In the genomic region with DNA sequence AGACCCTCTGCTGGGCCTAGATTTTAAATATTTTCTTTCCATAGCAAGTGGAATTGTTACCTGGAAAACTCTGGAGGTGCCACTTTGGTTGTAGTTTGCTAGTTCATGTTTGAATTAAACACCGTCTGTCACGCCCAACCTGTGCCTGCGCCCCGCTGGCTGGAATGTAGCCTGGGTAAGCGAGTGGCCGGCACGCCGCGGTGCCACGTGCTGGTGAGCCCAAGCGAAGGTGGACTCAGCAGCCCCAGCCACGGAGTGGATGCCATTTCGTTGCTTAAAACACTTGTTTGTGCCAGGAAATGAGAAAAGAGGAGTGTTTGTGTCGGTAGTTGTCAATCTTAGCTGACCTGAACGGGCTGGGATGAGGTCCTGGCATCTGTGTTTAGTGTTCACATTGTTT, we compare ENCODE assay signal across 12 cellular contexts. TPM values are rescaled to one million over a fixed set of nuclear protein-coding genes. Genes with fewer than 3 reads are reported as not detected.
DNase-seq lines count a peak whose midpoint lies in the region; ATAC-seq and TF ChIP-seq lines count a peak whose summit lies in the region.
"Had no signal": no experiment of that assay in that cellular context is flagged by ENCODE, and none has a peak within 500 bp of the region (broad histone marks: within the 10 kb centered on the region; RNA-seq: fewer than 3 reads in every experiment).

No MANE protein-coding gene starts in this region.

- H3K27ac ChIP-seq in SK-N-MC (no peak overlapping the region), gastrocnemius medialis (peak overlapping the region; percentile 94 to 97 (median 95))
- H3K27ac ChIP-seq: colonic mucosa had no signal

- peaks cover 70 to 73% of the 10 kb centered on the region in 2 donors for H3K4me1 ChIP-seq in gastrocnemius medialis

- POLR2A ChIA-PET in activated CD4-positive, alpha-beta T cell treated with anti-CD3 and anti-CD28 coated beads, Interleukin-2, amount 10 ng/mL, durations not matched to agents 7 days and 5 days (lab: Charles Lee): no interaction called here

- peaks cover 4% of the 10 kb centered on the region for H3K36me3 Mint-ChIP-seq in activated CD4-positive, alpha-beta T cell treated with anti-CD3 and anti-CD28 coated beads, Interleukin-2, amount 10 ng/mL, durations not matched to agents 7 days and 5 days (ENCODE audit: low read depth)
- peaks cover 7% of the 10 kb centered on the region for H3K36me3 Mint-ChIP-seq in endothelial cell (ENCODE audit: low read depth, unreplicated experiment)

- ATAC-seq in gastrocnemius medialis (peak; percentile 9 to 15), HG02884 (IDR thresholded peaks at IDR 0.05; ENCODE audit: unreplicated experiment) (no peak)
- ATAC-seq: stimulated activated naive CD8-positive, alpha-beta T cell treated with anti-CD3 and anti-CD28 coated beads, Interleukin-15, Interleukin-2, amounts not matched to agents 100 U/mL and 50 U/mL, for 24 hours had no signal

- peak in 1 of 2 donors; percentile 30 for TF ChIP-seq POLR2A in gastrocnemius medialis (IDR thresholded peaks at IDR 0.05)

- no peak for TF ChIP-seq CTCF in endothelial cell (IDR thresholded peaks at IDR 0.05; ENCODE audit: unreplicated experiment)
- no peak for TF ChIP-seq CTCF in gastrocnemius medialis (IDR thresholded peaks at IDR 0.05 in 4 of 5, conservative IDR thresholded peaks at IDR 0.05 in 1 of 5)

- peaks cover 12% of the 10 kb centered on the region for H3K36me3 ChIP-seq in SK-N-MC (ENCODE audit: insufficient read depth, low read length)
- H3K36me3 ChIP-seq in gastrocnemius medialis: no peaks in the 10 kb centered on the region
- H3K36me3 ChIP-seq: colonic mucosa had no signal

- intact Hi-C loops in gastrocnemius medialis (cut with DNase I; ENCODE audit: low total_unique reads): loop anchor here (5.0 to 10.0 kb wide), 5 partner anchors 148 to 687 kb away; a partner anchor contains a TSS

- H3K27me3 Mint-ChIP-seq in activated CD4-positive, alpha-beta T cell treated with anti-CD3 and anti-CD28 coated beads, Interleukin-2, amount 10 ng/mL, durations not matched to agents 7 days and 5 days: no peaks in the 10 kb centered on the region
- H3K27me3 Mint-ChIP-seq in endothelial cell (ENCODE audit: unreplicated experiment): peaks cover 1% of the 10 kb centered on the region

- H3K9me3 ChIP-seq in SK-N-MC (ENCODE audit: low read depth, low read length) (no peaks in the 10 kb centered on the region), gastrocnemius medialis (no peaks in the 10 kb centered on the region)
- H3K9me3 ChIP-seq: colonic mucosa had no signal

- in situ Hi-C loops in gastrocnemius medialis (cut with MboI; ENCODE audit: low sequenced_read_pairs in 4 of 4): loop anchor here in 3 of 4 donors (10.0 kb wide), 2 partner anchors 54 to 94 kb away; no protein-coding TSS in a partner anchor

- H3K27me3 ChIP-seq in gastrocnemius medialis: no peaks in the 10 kb centered on the region
- H3K27me3 ChIP-seq: colonic mucosa had no signal

- CTCF ChIA-PET in activated CD4-positive, alpha-beta T cell treated with anti-CD3 and anti-CD28 coated beads, Interleukin-2, amount 10 ng/mL, durations not matched to agents 7 days and 5 days (lab: Charles Lee): no interaction called here

- DNase-seq in activated CD4-positive, alpha-beta T cell treated with anti-CD3 and anti-CD28 coated beads, Interleukin-2, amount 10 ng/mL, durations not matched to agents 7 days and 5 days: no peak
- no peak for DNase-seq in activated CD4-positive, alpha-beta T cell treated with anti-CD3 and anti-CD28 coated beads for 1 hour
- DNase-seq in SK-N-MC (ENCODE audit: low read depth, low spot score) (no peak), endothelial cell (ENCODE audit: low spot score) (no peak), gastrocnemius medialis (peak; percentile 59 to 76), D341Med (ENCODE audit: low spot score) (no peak), NCI-H2107 treated with DMSO at 0.1 percent for 48 hours (lab: John Stamatoyannopoulos, UW; ENCODE audit: unreplicated experiment) (no peak)
- DNase-seq: activated T-cell treated with anti-CD3 and anti-CD28 coated beads, Interleukin-2, amount 50 U/mL, for 1 hour; colonic mucosa; NCI-H1694; stimulated activated naive CD8-positive, alpha-beta T cell treated with anti-CD3 and anti-CD28 coated beads, Interleukin-15, Interleukin-2, amounts not matched to agents 100 U/mL and 50 U/mL, for 24 hours had no signal

- H3K9me3 Mint-ChIP-seq in activated CD4-positive, alpha-beta T cell treated with anti-CD3 and anti-CD28 coated beads, Interleukin-2, amount 10 ng/mL, durations not matched to agents 7 days and 5 days: no peaks in the 10 kb centered on the region
- no peaks in the 10 kb centered on the region for H3K9me3 Mint-ChIP-seq in endothelial cell (ENCODE audit: unreplicated experiment)

- H3K4me3 ChIP-seq in SK-N-MC: no peak overlapping the region
- H3K4me3 ChIP-seq in gastrocnemius medialis: peak overlapping the region in 3 of 4 donors; percentile 8 to 91 (median 83)
- H3K4me3 ChIP-seq: colonic mucosa had no signal

- peaks cover 22% of the 10 kb centered on the region for H3K4me1 Mint-ChIP-seq in activated CD4-positive, alpha-beta T cell treated with anti-CD3 and anti-CD28 coated beads, Interleukin-2, amount 10 ng/mL, durations not matched to agents 7 days and 5 days
- H3K4me1 Mint-ChIP-seq in endothelial cell (ENCODE audit: unreplicated experiment): peaks cover 13% of the 10 kb centered on the region

- H3K9ac ChIP-seq in SK-N-MC (ENCODE audit: insufficient read length): peak overlapping the region; percentile 14

- H3K4me3 Mint-ChIP-seq in activated CD4-positive, alpha-beta T cell treated with anti-CD3 and anti-CD28 coated beads, Interleukin-2, amount 10 ng/mL, durations not matched to agents 7 days and 5 days: peak overlapping the region; percentile 33
- H3K4me3 Mint-ChIP-seq in endothelial cell (ENCODE audit: unreplicated experiment): peak overlapping the region; percentile 42

- H3K27ac Mint-ChIP-seq in activated CD4-positive, alpha-beta T cell treated with anti-CD3 and anti-CD28 coated beads, Interleukin-2, amount 10 ng/mL, durations not matched to agents 7 days and 5 days: no peak overlapping the region
- no peak overlapping the region for H3K27ac Mint-ChIP-seq in endothelial cell (ENCODE audit: unreplicated experiment)

RNA-seq across cellular contexts. Expression of a gene that starts 2.7 kb away (rescaled TPM):
- 10 to 100 TPM; 32.1 to 36.3 TPM for total RNA-seq in activated CD4-positive, alpha-beta T cell treated with anti-CD3 and anti-CD28 coated beads, Interleukin-2, amount 10 ng/mL, durations not matched to agents 7 days and 5 days
- total RNA-seq in endothelial cell (ENCODE audit: unreplicated experiment) (61.3 TPM), gastrocnemius medialis (10 to 100 TPM; 24.6 to 40.8 (median 30.0) TPM)

RNA-seq across cellular contexts. Expression of a gene that starts 46.8 kb away (rescaled TPM):
- 10 to 100 TPM; 76.8 to 78.5 TPM for total RNA-seq in activated CD4-positive, alpha-beta T cell treated with anti-CD3 and anti-CD28 coated beads, Interleukin-2, amount 10 ng/mL, durations not matched to agents 7 days and 5 days
- total RNA-seq in endothelial cell (ENCODE audit: unreplicated experiment) (150 TPM), gastrocnemius medialis (100 to 1,000 TPM; 112 to 154 (median 132) TPM)

Comparison
In these comparisons a context has a peak if more than half of its experiments do, and no peak if none do; other contexts are left out.
1. DNase-seq: peak in gastrocnemius medialis (2 of 2); none in activated CD4-positive, alpha-beta T cell treated with anti-CD3 and anti-CD28 coated beads, Interleukin-2, amount 10 ng/mL, durations not matched to agents 7 days and 5 days (single experiment), activated CD4-positive, alpha-beta T cell treated with anti-CD3 and anti-CD28 coated beads for 1 hour (single experiment), SK-N-MC (single experiment), endothelial cell (single experiment), D341Med (single experiment) and NCI-H2107 treated with DMSO at 0.1 percent for 48 hours (single experiment).